In the genomic region with DNA sequence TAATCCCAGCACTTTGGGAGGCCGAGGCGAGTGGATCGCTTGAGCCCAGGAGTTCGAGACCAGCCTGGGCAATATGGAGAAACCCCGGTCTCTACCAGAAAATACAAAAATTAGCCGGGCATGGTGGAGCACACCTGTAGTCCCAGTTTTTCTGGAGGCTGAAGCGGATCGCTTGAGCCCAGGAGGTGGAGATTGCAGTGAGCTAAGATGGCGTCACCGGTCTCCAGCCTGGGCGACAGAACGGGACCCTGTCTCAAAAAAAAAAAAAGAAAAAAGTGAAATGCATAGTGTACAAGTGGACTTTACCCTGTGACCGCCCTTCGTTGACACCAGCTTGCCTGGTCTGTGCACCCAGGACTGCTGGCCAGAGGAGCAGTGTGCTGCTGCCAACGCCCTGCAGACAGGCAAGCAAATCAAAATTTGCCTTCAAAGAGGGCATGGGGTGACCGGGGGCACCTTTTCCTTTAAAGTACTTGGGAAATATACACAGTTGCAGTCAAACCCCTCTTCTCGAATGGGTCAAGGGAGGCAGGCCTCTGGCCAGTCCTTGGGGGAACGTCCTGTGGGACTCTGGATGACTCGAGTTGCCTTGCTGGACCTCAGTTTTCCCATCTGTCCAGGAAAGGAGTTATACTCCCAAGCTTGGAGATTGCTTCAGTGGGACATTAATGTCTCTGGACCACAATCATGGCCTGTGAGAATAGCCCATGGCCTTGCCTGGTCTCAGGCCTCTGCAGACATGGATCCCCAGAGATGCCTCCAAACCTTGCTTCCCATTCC, we compare ENCODE assay signal across 8 cellular contexts. TPM values are rescaled to one million over a fixed set of nuclear protein-coding genes. Genes with fewer than 3 reads are reported as not detected.
DNase-seq lines count a peak whose midpoint lies in the region; ATAC-seq, FAIRE-seq and TF ChIP-seq lines count a peak whose summit lies in the region.

No MANE protein-coding gene starts in this region.

- no peaks in the 10 kb centered on the region for H4K20me1 ChIP-seq in mammary epithelial cell (ENCODE audit: insufficient read depth, low read length)

- peak overlapping the region; percentile 100 for H3K4me2 ChIP-seq in mammary epithelial cell (ENCODE audit: insufficient read depth, low read depth, low read length)

- 98% methylated on average over 13 of the region's 19 CpGs for WGBS in mammary epithelial cell (ENCODE audit: low coverage, missing lambda C conversion rate)

- in situ Hi-C loops in mammary epithelial cell (cut with MboI; ENCODE audit: low sequenced_read_pairs in 2 of 2), result loop anchor here in 1 of 2 donors (5.0 kb wide), 1 partner anchor 135 kb away; no protein-coding TSS in a partner anchor

- POLR2A ChIA-PET in AG04449 (lab: Yijun Ruan, JAX), result no interaction called here

- H3K4me1 ChIP-seq in HUES6 (ENCODE audit: control insufficient read depth, insufficient read depth, low read length) (no peaks in the 10 kb centered on the region), mammary epithelial cell (ENCODE audit: insufficient read depth, low read length) (peaks cover 4% of the 10 kb centered on the region), mucosa of rectum (ENCODE audit: control insufficient read depth in 2 of 2, insufficient read depth in 2 of 2, low read length in 2 of 2) (peaks cover 2 to 6% of the 10 kb centered on the region in 2 donors)

- H3K27me3 ChIP-seq in HUES6 (ENCODE audit: control insufficient read depth, insufficient read depth, low read length) (peaks cover 14% of the 10 kb centered on the region), mammary epithelial cell (ENCODE audit: insufficient read depth, low read length) (no peaks in the 10 kb centered on the region), mucosa of rectum (ENCODE audit: control insufficient read depth in 2 of 2, insufficient read depth in 2 of 2, low read length in 2 of 2) (no peaks in the 10 kb centered on the region)

- H3K4me3 ChIP-seq in AG04449 (ENCODE audit: low read depth, low read length) (peak overlapping the region; percentile 84), HUES6 (ENCODE audit: low read depth, low read length) (peak overlapping the region; percentile 77), mammary epithelial cell (replicated peaks in 1 of 3; ENCODE audit: insufficient read depth in 1 of 3, low read depth in 2 of 3, low read length in 3 of 3) (peak overlapping the region; percentile 76 to 91 (median 90)), mucosa of rectum (ENCODE audit: low read length in 2 of 2) (peak overlapping the region; percentile 76 to 77)

- H3K9me3 ChIP-seq in HUES6 (ENCODE audit: control insufficient read depth, insufficient read depth, low read depth, low read length) (peaks cover 3% of the 10 kb centered on the region; the same call in 1 of the 2 replicates), mammary epithelial cell (replicated peaks; ENCODE audit: insufficient read depth, low read length) (no peaks in the 10 kb centered on the region), mucosa of rectum (ENCODE audit: control insufficient read depth in 2 of 2, low read length in 2 of 2) (no peaks in the 10 kb centered on the region)

- H3K9ac ChIP-seq in HUES6 (ENCODE audit: low read length), result no peak overlapping the region
- peak overlapping the region; percentile 27 for H3K9ac ChIP-seq in mammary epithelial cell (ENCODE audit: insufficient read depth, low read length)
- H3K9ac ChIP-seq in mucosa of rectum (ENCODE audit: low read depth in 1 of 2, low read length in 2 of 2), result peak overlapping the region; percentile 41 to 73

- dilution Hi-C loops in mammary epithelial cell (cut with HindIII; ENCODE audit: low sequenced_read_pairs), result no loop called here

- H3K27ac ChIP-seq in HUES6 (ENCODE audit: low read depth, low read length), result no peak overlapping the region
- no peak overlapping the region for H3K27ac ChIP-seq in mammary epithelial cell (ENCODE audit: insufficient read depth, low read depth, low read length)
- H3K27ac ChIP-seq in mucosa of rectum (ENCODE audit: low read depth in 2 of 2, low read length in 2 of 2), result peak overlapping the region in 1 of 2 donors; percentile 67

- no peak for TF ChIP-seq CTCF in AG04449 (IDR thresholded peaks at IDR 0.05; ENCODE audit: insufficient read depth, low read length, missing control alignments)
- no peak for TF ChIP-seq CTCF in mammary epithelial cell (conservative IDR thresholded peaks at IDR 0.05 in 1 of 2, IDR thresholded peaks at IDR 0.05 in 1 of 2; ENCODE audit: extremely low read depth in 1 of 2, insufficient read depth in 1 of 2, low read depth in 1 of 2, low read length in 2 of 2)

- BruUV-seq in mammary epithelial cell (replicated peaks; lab: Mats Ljungman, UMichigan), result TSS peak; percentile 21

- peak overlapping the region; percentile 98 for H2AFZ ChIP-seq in mammary epithelial cell (ENCODE audit: low read depth, low read length)

- intact Hi-C loops in mammary epithelial cell (cut with micrococcal nuclease), result loop anchor here (2.0 to 5.0 kb wide), 4 partner anchors 133 to 315 kb away; a partner anchor contains a TSS

- no peak for FAIRE-seq in HTR-8/SVneo (lab: Jason Lieb, UNC)

- H3K36me3 ChIP-seq in HUES6 (ENCODE audit: control insufficient read depth, insufficient read depth, low read length), result peaks cover 5% of the 10 kb centered on the region; the same call in 1 of the 2 replicates
- H3K36me3 ChIP-seq in mammary epithelial cell (ENCODE audit: insufficient read depth, low read length), result no peaks in the 10 kb centered on the region
- H3K36me3 ChIP-seq in mucosa of rectum (ENCODE audit: control insufficient read depth in 2 of 2, insufficient read depth in 2 of 2, low read length in 2 of 2), result no peaks in the 10 kb centered on the region

- ATAC-seq in HG02759 (IDR thresholded peaks at IDR 0.05; ENCODE audit: unreplicated experiment) (no peak), HG02571 (IDR thresholded peaks at IDR 0.05; ENCODE audit: unreplicated experiment) (no peak)

- peaks cover 2% of the 10 kb centered on the region for H3K79me2 ChIP-seq in mammary epithelial cell (ENCODE audit: insufficient read depth, low read length)

- DNase-seq in AG04449 (ENCODE audit: low read depth, low spot score), result no peak
- no peak for DNase-seq in mammary epithelial cell
- no peak for DNase-seq in GOT3 (lab: John Stamatoyannopoulos, UW)
- no peak for DNase-seq in HTR-8/SVneo (ENCODE audit: insufficient read length, low spot score)

- CTCF ChIA-PET in AG04449 (lab: Yijun Ruan, JAX), result interaction anchor here (1.0 to 4.7 kb wide), 19 partner anchors 10 to 351 kb away, joined by 3 to 95 read pairs (median 10); a partner anchor contains a TSS
- CTCF ChIA-PET in mammary epithelial cell (lab: Charles Lee; ENCODE audit: low non-redundant PET), result interaction anchor here (0.6 kb wide), 1 partner anchor 210 kb away, joined by 4 read pairs; a partner anchor contains a TSS

RNA-seq across cellular contexts. Expression of a gene that starts 1.0 kb away (rescaled TPM):
- total RNA-seq in mammary epithelial cell, result 1 to 10 TPM; 3.0 to 4.5 TPM
- 3.3 TPM for polyA plus RNA-seq in mammary epithelial cell
- 38.2 TPM for polyA minus RNA-seq in mammary epithelial cell
